Comparison of ENCODE assay signal across 11 cellular contexts in the genomic region with DNA sequence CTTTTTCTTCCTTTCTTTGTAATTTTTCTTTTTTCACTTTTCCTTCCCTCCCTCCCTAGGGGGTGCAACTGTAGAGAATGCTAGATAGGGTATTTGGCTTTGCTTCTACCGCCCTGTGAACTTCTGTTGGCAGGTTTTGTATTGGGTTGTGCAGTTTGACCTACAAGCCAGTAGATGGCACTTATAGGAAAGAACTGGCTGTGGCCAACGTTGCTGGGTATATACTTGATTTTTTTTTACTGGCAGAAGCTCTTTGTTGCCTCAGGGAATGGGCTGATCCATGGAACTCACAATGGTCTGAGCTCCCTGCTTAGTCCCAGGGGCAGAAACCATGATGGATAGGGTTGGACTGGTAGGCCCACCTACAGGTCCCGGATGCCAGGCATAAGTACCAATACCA.
DNase-seq lines count a peak whose midpoint lies in the region; ATAC-seq and TF ChIP-seq lines count a peak whose summit lies in the region.
"Had no signal": no experiment of that assay in that cellular context is flagged by ENCODE, and none has a peak within 500 bp of the region (broad histone marks: within the 10 kb centered on the region; RNA-seq: fewer than 3 reads in every experiment).

No MANE protein-coding gene starts in this region.

- H3K27ac ChIP-seq in OCI-LY7 (ENCODE audit: low read depth, low read length, poor library complexity, severe bottlenecking) (no peak overlapping the region), hepatocyte (no peak overlapping the region), tibial artery (no peak overlapping the region)
- H3K27ac ChIP-seq: uterus had no signal

- no peak for DNase-seq in Calu3
- peak; percentile 37 for DNase-seq in HT-29 (ENCODE audit: low spot score)
- DNase-seq in OCI-LY7 (ENCODE audit: low spot score): peak; percentile 1
- DNase-seq in hepatocyte (ENCODE audit: low spot score): peak; percentile 50
- no peak for DNase-seq in activated CD4-positive, alpha-beta T cell treated with anti-CD3 and anti-CD28 coated beads, Interleukin-2, amount 50 U/mL, for 4 hours
- no peak for DNase-seq in tibial artery
- DNase-seq: activated gamma-delta T cell treated with Interleukin-2 at 50 U/mL for 16 hours, naive B cell, uterus had no signal

- H2AFZ ChIP-seq in OCI-LY7 (ENCODE audit: low read length) (no peak overlapping the region), hepatocyte (no peak overlapping the region)

- 52% methylated on average over 3 of the region's 3 CpGs for WGBS in hepatocyte (ENCODE audit: low lambda C conversion rate, missing lambda C conversion rate)

- H3K4me2 ChIP-seq in OCI-LY7 (ENCODE audit: low read length): no peak overlapping the region
- H3K4me2 ChIP-seq in hepatocyte: no peak overlapping the region

- H3K36me3 Mint-ChIP-seq in Calu3 (ENCODE audit: insufficient read depth, unreplicated experiment): no peaks in the 10 kb centered on the region
- H3K36me3 Mint-ChIP-seq: naive B cell had no signal

- H3K9me3 ChIP-seq in OCI-LY7 (ENCODE audit: low read length) (no peaks in the 10 kb centered on the region), hepatocyte (ENCODE audit: low read depth) (no peaks in the 10 kb centered on the region), tibial artery (peaks cover 0 to 5% (median 0%) of the 10 kb centered on the region in 3 donors)
- H3K9me3 ChIP-seq: uterus had no signal

- no peak overlapping the region for H3K27ac Mint-ChIP-seq in Calu3 (ENCODE audit: unreplicated experiment)
- H3K27ac Mint-ChIP-seq: naive B cell had no signal

- peaks cover 5% of the 10 kb centered on the region for H3K9me3 Mint-ChIP-seq in Calu3 (ENCODE audit: low read depth, unreplicated experiment)

- no peaks in the 10 kb centered on the region for H3K27me3 ChIP-seq in hepatocyte
- H3K27me3 ChIP-seq in tibial artery: no peaks in the 10 kb centered on the region
- H3K27me3 ChIP-seq: uterus had no signal

- no peaks in the 10 kb centered on the region for H3K27me3 Mint-ChIP-seq in Calu3 (ENCODE audit: unreplicated experiment)
- H3K27me3 Mint-ChIP-seq: naive B cell had no signal

- H3K36me3 ChIP-seq in OCI-LY7 (ENCODE audit: insufficient read depth, low read length) (no peaks in the 10 kb centered on the region), hepatocyte (replicated peaks; ENCODE audit: insufficient read depth, low read depth) (no peaks in the 10 kb centered on the region), tibial artery (no peaks in the 10 kb centered on the region)
- H3K36me3 ChIP-seq: uterus had no signal

- H3K4me1 ChIP-seq in OCI-LY7 (ENCODE audit: insufficient read depth, low read length, poor library complexity, severe bottlenecking) (no peaks in the 10 kb centered on the region), hepatocyte (ENCODE audit: insufficient read depth) (no peaks in the 10 kb centered on the region), tibial artery (no peaks in the 10 kb centered on the region)
- H3K4me1 ChIP-seq: uterus had no signal

- POLR2A ChIA-PET in OCI-LY7 (lab: Charles Lee): no interaction called here

- ATAC-seq in GM21447 (IDR thresholded peaks at IDR 0.05; ENCODE audit: unreplicated experiment) (no peak), GM19023 (IDR thresholded peaks at IDR 0.05; ENCODE audit: unreplicated experiment) (no peak)

- H3K4me3 Mint-ChIP-seq in Calu3 (ENCODE audit: low read depth, unreplicated experiment): no peak overlapping the region
- H3K4me3 Mint-ChIP-seq: naive B cell had no signal

- H3K9me2 ChIP-seq in OCI-LY7 (ENCODE audit: insufficient read depth, low read length) (no peaks in the 10 kb centered on the region), hepatocyte (replicated peaks; ENCODE audit: insufficient read depth) (no peaks in the 10 kb centered on the region)

- H3K4me3 ChIP-seq in OCI-LY7 (ENCODE audit: low read depth, low read length, poor library complexity, severe bottlenecking) (no peak overlapping the region), hepatocyte (no peak overlapping the region), tibial artery (no peak overlapping the region)
- H3K4me3 ChIP-seq: uterus had no signal

- H3K4me1 Mint-ChIP-seq in Calu3 (ENCODE audit: low read depth, unreplicated experiment): no peaks in the 10 kb centered on the region
- H3K4me1 Mint-ChIP-seq: naive B cell had no signal

- peak; percentile 42 for TF ChIP-seq CTCF in Calu3 (IDR thresholded peaks at IDR 0.05; ENCODE audit: unreplicated experiment)
- TF ChIP-seq CTCF in OCI-LY7 (conservative IDR thresholded peaks at IDR 0.05; ENCODE audit: low read length): peak; percentile 63
- peak; percentile 45 for TF ChIP-seq CTCF in hepatocyte (IDR thresholded peaks at IDR 0.05; ENCODE audit: poor library complexity)
- no peak for TF ChIP-seq CTCF in tibial artery (IDR thresholded peaks at IDR 0.05)

- CTCF ChIA-PET in Calu3 (lab: Charles Lee): interaction anchor here (0.5 to 0.6 kb wide), 2 partner anchors 9 to 616 kb away, joined by 3 to 5 read pairs; no protein-coding TSS in a partner anchor
- CTCF ChIA-PET in OCI-LY7 (lab: Charles Lee; ENCODE audit: unreplicated experiment): no interaction called here

- H4K20me1 ChIP-seq in OCI-LY7 (ENCODE audit: insufficient read depth, low read length) (no peaks in the 10 kb centered on the region), hepatocyte (ENCODE audit: insufficient read depth, poor library complexity, severe bottlenecking) (no peaks in the 10 kb centered on the region)

- H3K79me2 ChIP-seq in OCI-LY7 (ENCODE audit: insufficient read depth, low read depth, low read length): no peaks in the 10 kb centered on the region
- no peaks in the 10 kb centered on the region for H3K79me2 ChIP-seq in hepatocyte

- intact Hi-C loops in Calu3 (cut with micrococcal nuclease; ENCODE audit: unreplicated experiment): loop anchor here (5.0 kb wide), 1 partner anchor 568 kb away; no protein-coding TSS in a partner anchor
- intact Hi-C loops in OCI-LY7 (cut with micrococcal nuclease; ENCODE audit: unreplicated experiment): no loop called here
- intact Hi-C loops in tibial artery (cut with DNase I; ENCODE audit: low total_unique reads): no loop called here

- BruUV-seq in Calu3 (replicated peaks; lab: Mats Ljungman, UMichigan) (no TSS peak), OCI-LY7 (replicated peaks; lab: Mats Ljungman, UMichigan) (no TSS peak)

Comparison
In these comparisons a context has a peak if more than half of its experiments do, and no peak if none do; other contexts are left out.
1. DNase-seq: peak in HT-29 (single experiment), OCI-LY7 (single experiment) and hepatocyte (single experiment); none in Calu3 (single experiment), activated CD4-positive, alpha-beta T cell treated with anti-CD3 and anti-CD28 coated beads, Interleukin-2, amount 50 U/mL, for 4 hours (0 of 2) and tibial artery (0 of 2).
2. CTCF ChIP-seq: peak in Calu3 (single experiment), OCI-LY7 (single experiment) and hepatocyte (single experiment); none in tibial artery (0 of 2).